Comparison of ENCODE assay signal across 18 cellular contexts in the genomic region with DNA sequence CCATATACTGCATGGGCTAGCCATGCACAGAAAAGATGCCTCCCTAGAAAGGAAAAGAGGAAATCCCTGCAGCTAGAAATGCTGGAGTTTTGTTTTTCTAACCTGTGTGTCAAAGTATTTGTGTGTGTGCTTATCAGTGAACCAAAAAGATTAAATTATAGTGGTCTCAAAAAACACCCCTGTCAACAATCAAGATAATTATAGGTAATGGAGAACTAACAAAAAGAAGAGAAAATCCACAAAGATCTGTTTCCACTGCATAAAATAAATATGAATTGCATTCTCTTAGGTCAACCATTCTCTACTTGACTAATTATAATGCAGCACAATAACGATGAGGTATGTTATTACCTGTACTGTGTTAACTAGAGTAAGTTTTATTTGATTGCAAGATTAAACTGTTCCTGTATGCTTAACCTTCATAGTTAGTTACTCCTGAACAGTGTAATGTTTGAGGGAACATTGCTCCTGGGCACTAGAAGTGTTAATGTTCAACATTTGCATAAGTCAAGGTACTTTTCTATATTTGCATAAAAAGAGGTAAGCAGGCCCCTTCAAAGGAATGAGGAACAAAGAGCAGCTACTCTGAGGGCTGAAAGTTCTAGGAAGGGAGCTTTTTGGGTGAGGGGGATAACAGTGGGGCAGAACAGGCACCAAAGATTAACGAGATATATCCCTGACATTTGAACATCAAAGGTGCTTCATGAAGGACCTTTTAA.
DNase-seq lines count a peak whose midpoint lies in the region; FAIRE-seq and TF ChIP-seq lines count a peak whose summit lies in the region.
"Had no signal": no experiment of that assay in that cellular context is flagged by ENCODE, and none has a peak within 500 bp of the region (broad histone marks: within the 10 kb centered on the region; RNA-seq: fewer than 3 reads in every experiment).

No MANE protein-coding gene starts in this region.

- no peak for TF ChIP-seq POLR2A in lower leg skin (IDR thresholded peaks at IDR 0.05)

- H3K4me1 Mint-ChIP-seq in activated T-cell treated with anti-CD3 and anti-CD28 coated beads, Interleukin-2, amount 50 U/mL, for 24 hours (ENCODE audit: low read depth): peaks cover 5% of the 10 kb centered on the region
- no peaks in the 10 kb centered on the region for H3K4me1 Mint-ChIP-seq in activated T-helper 2 cell treated with anti-CD3 and anti-CD28 coated beads, Interferon-gamma antibody, Interleukin-2, Interleukin-4, amounts not matched to agents 10 μg/mL and 5 μg/mL and 100 μg/mL, durations not matched to agents 14 hours and 24 hours and 36 hours (ENCODE audit: low read depth)
- peaks cover 5% of the 10 kb centered on the region for H3K4me1 Mint-ChIP-seq in activated CD4-positive, alpha-beta memory T cell treated with anti-CD3 and anti-CD28 coated beads, Interleukin-2, amount 10 ng/mL, durations not matched to agents 7 days and 5 days

- H3K9me3 ChIP-seq in HEK293 (ENCODE audit: control insufficient read depth, insufficient read depth, low read depth, low read length): no peaks in the 10 kb centered on the region
- H3K9me3 ChIP-seq in iPS-18a (ENCODE audit: control insufficient read depth, low read depth, low read length): no peaks in the 10 kb centered on the region
- H3K9me3 ChIP-seq: gastrocnemius medialis had no signal

- peaks cover 3% of the 10 kb centered on the region for H3K36me3 Mint-ChIP-seq in activated T-cell treated with anti-CD3 and anti-CD28 coated beads, Interleukin-2, amount 50 U/mL, for 24 hours (ENCODE audit: low read depth)
- H3K36me3 Mint-ChIP-seq in activated T-helper 2 cell treated with anti-CD3 and anti-CD28 coated beads, Interferon-gamma antibody, Interleukin-2, Interleukin-4, amounts not matched to agents 10 μg/mL and 5 μg/mL and 100 μg/mL, durations not matched to agents 14 hours and 24 hours and 36 hours (ENCODE audit: low read depth): no peaks in the 10 kb centered on the region
- H3K36me3 Mint-ChIP-seq in activated CD4-positive, alpha-beta memory T cell treated with anti-CD3 and anti-CD28 coated beads, Interleukin-2, amount 10 ng/mL, durations not matched to agents 7 days and 5 days (ENCODE audit: low read depth): no peaks in the 10 kb centered on the region
- H3K36me3 Mint-ChIP-seq: neural progenitor cell had no signal

- H3K9ac ChIP-seq in iPS-18a (ENCODE audit: low read length): no peak overlapping the region
- H3K9ac ChIP-seq: neural progenitor cell had no signal

- no peak overlapping the region for H3K4me3 ChIP-seq in HEK293 (ENCODE audit: low read depth, low read length)
- H3K4me3 ChIP-seq in iPS-18a (ENCODE audit: low read length): peak overlapping the region; percentile 26
- H3K4me3 ChIP-seq in lower leg skin (ENCODE audit: low read depth, poor library complexity, severe bottlenecking): no peak overlapping the region
- H3K4me3 ChIP-seq: gastrocnemius medialis, K562, neural progenitor cell had no signal

- no peak overlapping the region for H3K27ac Mint-ChIP-seq in activated T-cell treated with anti-CD3 and anti-CD28 coated beads, Interleukin-2, amount 50 U/mL, for 24 hours
- no peak overlapping the region for H3K27ac Mint-ChIP-seq in activated T-helper 2 cell treated with anti-CD3 and anti-CD28 coated beads, Interferon-gamma antibody, Interleukin-2, Interleukin-4, amounts not matched to agents 10 μg/mL and 5 μg/mL and 100 μg/mL, durations not matched to agents 14 hours and 24 hours and 36 hours
- no peak overlapping the region for H3K27ac Mint-ChIP-seq in activated CD4-positive, alpha-beta memory T cell treated with anti-CD3 and anti-CD28 coated beads, Interleukin-2, amount 10 ng/mL, durations not matched to agents 7 days and 5 days
- H3K27ac Mint-ChIP-seq: neural progenitor cell had no signal

- intact Hi-C loops in lower leg skin (cut with DNase I; ENCODE audit: low total_unique reads): no loop called here
- intact Hi-C loops in activated T-helper 2 cell treated with anti-CD3 and anti-CD28 coated beads, Interferon-gamma antibody, Interleukin-2, Interleukin-4, amounts not matched to agents 10 μg/mL and 5 μg/mL and 100 μg/mL, durations not matched to agents 14 hours and 24 hours and 36 hours (cut with micrococcal nuclease): no loop called here

- CTCF ChIA-PET in HEK293 (lab: Yijun Ruan, JAX): interaction anchor here (0.8 kb wide), 1 partner anchor 66 kb away, joined by 3 read pairs; no protein-coding TSS in a partner anchor
- CTCF ChIA-PET in activated CD4-positive, alpha-beta memory T cell treated with anti-CD3 and anti-CD28 coated beads, Interleukin-2, amount 10 ng/mL, durations not matched to agents 7 days and 5 days (lab: Charles Lee): no interaction called here

- POLR2A ChIA-PET in HEK293 (lab: Yijun Ruan, JAX): interaction anchor here (0.6 kb wide), 1 partner anchor 37 kb away, joined by 3 read pairs; no protein-coding TSS in a partner anchor
- POLR2A ChIA-PET in activated CD4-positive, alpha-beta memory T cell treated with anti-CD3 and anti-CD28 coated beads, Interleukin-2, amount 10 ng/mL, durations not matched to agents 7 days and 5 days (lab: Charles Lee): no interaction called here

- peaks cover 3% of the 10 kb centered on the region for H3K9me3 Mint-ChIP-seq in activated T-cell treated with anti-CD3 and anti-CD28 coated beads, Interleukin-2, amount 50 U/mL, for 24 hours
- H3K9me3 Mint-ChIP-seq in activated T-helper 2 cell treated with anti-CD3 and anti-CD28 coated beads, Interferon-gamma antibody, Interleukin-2, Interleukin-4, amounts not matched to agents 10 μg/mL and 5 μg/mL and 100 μg/mL, durations not matched to agents 14 hours and 24 hours and 36 hours: no peaks in the 10 kb centered on the region
- H3K9me3 Mint-ChIP-seq in activated CD4-positive, alpha-beta memory T cell treated with anti-CD3 and anti-CD28 coated beads, Interleukin-2, amount 10 ng/mL, durations not matched to agents 7 days and 5 days: peaks cover 5% of the 10 kb centered on the region

- no peak overlapping the region for H3K27ac ChIP-seq in HEK293 (ENCODE audit: extremely low read depth, low read depth, low read length)
- no peak overlapping the region for H3K27ac ChIP-seq in iPS-18a (ENCODE audit: low read length)
- H3K27ac ChIP-seq: gastrocnemius medialis, neural progenitor cell had no signal

- peak; percentile 68 for FAIRE-seq in GM18507 (lab: Jason Lieb, UNC)
- FAIRE-seq: astrocyte, K562 had no signal

- H3K27me3 Mint-ChIP-seq in activated T-cell treated with anti-CD3 and anti-CD28 coated beads, Interleukin-2, amount 50 U/mL, for 24 hours: no peaks in the 10 kb centered on the region
- H3K27me3 Mint-ChIP-seq in activated T-helper 2 cell treated with anti-CD3 and anti-CD28 coated beads, Interferon-gamma antibody, Interleukin-2, Interleukin-4, amounts not matched to agents 10 μg/mL and 5 μg/mL and 100 μg/mL, durations not matched to agents 14 hours and 24 hours and 36 hours (ENCODE audit: low read depth): no peaks in the 10 kb centered on the region
- H3K27me3 Mint-ChIP-seq in activated CD4-positive, alpha-beta memory T cell treated with anti-CD3 and anti-CD28 coated beads, Interleukin-2, amount 10 ng/mL, durations not matched to agents 7 days and 5 days: no peaks in the 10 kb centered on the region

- H3K4me3 Mint-ChIP-seq in activated T-cell treated with anti-CD3 and anti-CD28 coated beads, Interleukin-2, amount 50 U/mL, for 24 hours: no peak overlapping the region
- H3K4me3 Mint-ChIP-seq in activated T-helper 2 cell treated with anti-CD3 and anti-CD28 coated beads, Interferon-gamma antibody, Interleukin-2, Interleukin-4, amounts not matched to agents 10 μg/mL and 5 μg/mL and 100 μg/mL, durations not matched to agents 14 hours and 24 hours and 36 hours (ENCODE audit: low read depth): no peak overlapping the region
- H3K4me3 Mint-ChIP-seq in activated CD4-positive, alpha-beta memory T cell treated with anti-CD3 and anti-CD28 coated beads, Interleukin-2, amount 10 ng/mL, durations not matched to agents 7 days and 5 days: no peak overlapping the region
- H3K4me3 Mint-ChIP-seq: neural progenitor cell had no signal

- TF ChIP-seq CTCF in HEK293 (tag by site-specific recombination; IDR thresholded peaks at IDR 0.05) (no peak), lower leg skin (IDR thresholded peaks at IDR 0.05) (no peak)

- H3K4me1 ChIP-seq in HEK293 (ENCODE audit: control insufficient read depth, insufficient read depth, low read length) (peaks cover 10% of the 10 kb centered on the region), iPS-18a (ENCODE audit: control insufficient read depth, low read depth, low read length) (peaks cover 14% of the 10 kb centered on the region)
- H3K4me1 ChIP-seq: gastrocnemius medialis had no signal

- 51 to 62% methylated on average over 2 of the region's 2 CpGs for WGBS in lower leg skin, 2 donors

- peak; percentile 22 for DNase-seq in GM18507 (ENCODE audit: extremely low spot score, insufficient read length, low read depth)
- DNase-seq in NCI-H1417 (lab: John Stamatoyannopoulos, UW): peak in 2 of 3 experiments; percentile 12 to 72
- no peak for DNase-seq in activated T-cell treated with anti-CD3 and anti-CD28 coated beads, Interleukin-2, amount 50 U/mL, for 24 hours
- no peak for DNase-seq in lower leg skin (ENCODE audit: low spot score in 2 of 2)
- no peak for DNase-seq in activated T-helper 2 cell treated with anti-CD3 and anti-CD28 coated beads, Interferon-gamma antibody, Interleukin-2, Interleukin-4, amounts not matched to agents 10 μg/mL and 5 μg/mL and 100 μg/mL, durations not matched to agents 14 hours and 24 hours and 36 hours (ENCODE audit: low spot score)
- DNase-seq in activated CD4-positive, alpha-beta memory T cell treated with anti-CD3 and anti-CD28 coated beads, Interleukin-2, amount 10 ng/mL, durations not matched to agents 7 days and 5 days: no peak
- DNase-seq: activated CD4-positive, CD25-positive, alpha-beta regulatory T cell; activated T-cell treated with anti-CD3 and anti-CD28 coated beads, Interleukin-2, amount 50 U/mL, for 1 hour; effector CD4-positive, alpha-beta T cell; gastrocnemius medialis; left colon; NCI-H2171; stimulated activated CD8-positive, alpha-beta memory T cell treated with anti-CD3 and anti-CD28 coated beads, Interleukin-4, amount 100 ng/mL, for 48 hours had no signal

- H3K36me3 ChIP-seq in HEK293 (ENCODE audit: control insufficient read depth in 2 of 2, insufficient read depth in 1 of 2, low read length in 2 of 2) (no peaks in the 10 kb centered on the region), iPS-18a (ENCODE audit: control insufficient read depth, low read depth, low read length) (no peaks in the 10 kb centered on the region)
- H3K36me3 ChIP-seq: gastrocnemius medialis, neural progenitor cell had no signal

- no peaks in the 10 kb centered on the region for H3K27me3 ChIP-seq in iPS-18a (ENCODE audit: control insufficient read depth, insufficient read depth, low read length)
- H3K27me3 ChIP-seq: gastrocnemius medialis, neural progenitor cell had no signal

TF ChIP-seq in HEK293, 187 proteins besides CTCF, POLR2A, EP300 and RAD21 (continues in another document):
- TF ChIP-seq ZNF621 (tag by site-specific recombination; IDR thresholded peaks at IDR 0.05) (no peak), ZNF843 (tag by site-specific recombination; IDR thresholded peaks at IDR 0.05) (no peak), ZNF324 (tag by site-specific recombination; IDR thresholded peaks at IDR 0.05) (no peak), ZNF629 (tag by site-specific recombination; IDR thresholded peaks at IDR 0.05) (no peak)

Comparison
In these comparisons a context has a peak if more than half of its experiments do, and no peak if none do; other contexts are left out.
1. DNase-seq: peak in GM18507 (single experiment) and NCI-H1417 (2 of 3); none in activated T-cell treated with anti-CD3 and anti-CD28 coated beads, Interleukin-2, amount 50 U/mL, for 24 hours (single experiment), lower leg skin (0 of 2), activated T-helper 2 cell treated with anti-CD3 and anti-CD28 coated beads, Interferon-gamma antibody, Interleukin-2, Interleukin-4, amounts not matched to agents 10 μg/mL and 5 μg/mL and 100 μg/mL, durations not matched to agents 14 hours and 24 hours and 36 hours (single experiment) and activated CD4-positive, alpha-beta memory T cell treated with anti-CD3 and anti-CD28 coated beads, Interleukin-2, amount 10 ng/mL, durations not matched to agents 7 days and 5 days (single experiment).